In the genomic region with DNA sequence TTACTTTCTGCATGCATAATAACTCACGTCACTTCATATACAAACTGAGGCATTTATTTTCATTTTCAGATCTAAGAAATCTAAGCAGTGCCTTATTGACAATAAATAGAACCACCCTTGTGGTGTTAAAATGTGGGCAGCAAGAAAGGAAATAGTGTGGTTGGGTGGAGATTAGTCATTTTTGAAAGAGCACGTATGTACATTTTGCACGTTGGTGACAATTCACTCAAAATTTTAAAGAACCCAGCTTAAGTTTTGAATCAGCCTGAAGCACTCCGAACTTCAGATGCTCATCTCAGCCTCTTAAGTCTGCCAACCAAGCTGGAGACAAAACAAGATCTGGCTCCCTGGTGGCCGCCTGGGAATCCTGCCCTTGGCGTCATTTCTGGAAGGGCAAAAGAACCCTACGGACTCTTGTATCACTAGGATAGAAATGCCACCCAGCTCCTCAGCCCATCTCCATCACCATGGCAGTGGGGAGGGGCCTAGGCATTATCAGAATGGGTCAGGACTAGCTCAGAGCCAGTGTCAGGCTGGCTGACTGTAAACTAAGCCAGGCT, we compare ENCODE assay signal across 8 cellular contexts.
DNase-seq lines count a peak whose midpoint lies in the region; ATAC-seq and TF ChIP-seq lines count a peak whose summit lies in the region.

No MANE protein-coding gene starts in this region.

- no peak for TF ChIP-seq CTCF in neural progenitor cell (IDR thresholded peaks at IDR 0.05)

- H3K4me2 ChIP-seq in neural progenitor cell = no peak overlapping the region

- H2AFZ ChIP-seq in neural progenitor cell (replicated peaks) = no peak overlapping the region

- no peak overlapping the region for H3K4me3 Mint-ChIP-seq in neural progenitor cell

- H3K27me3 ChIP-seq in neural progenitor cell = no peaks in the 10 kb centered on the region

- H3K4me1 ChIP-seq in neural progenitor cell = no peaks in the 10 kb centered on the region

- no peak overlapping the region for H3K27ac ChIP-seq in neural progenitor cell

- peak; percentile 95 for ATAC-seq in GM21723 (IDR thresholded peaks at IDR 0.05; ENCODE audit: unreplicated experiment)

- no peaks in the 10 kb centered on the region for H3K79me2 ChIP-seq in neural progenitor cell (ENCODE audit: low read depth)

- no peaks in the 10 kb centered on the region for H3K9me3 ChIP-seq in neural progenitor cell (ENCODE audit: low read depth)

- no peaks in the 10 kb centered on the region for H3K36me3 ChIP-seq in neural progenitor cell

- H3K4me3 ChIP-seq in neural progenitor cell = no peak overlapping the region

- no peaks in the 10 kb centered on the region for H3K9me3 Mint-ChIP-seq in neural progenitor cell

- H4K20me1 ChIP-seq in neural progenitor cell (ENCODE audit: low read depth) = no peaks in the 10 kb centered on the region

- H3K9ac ChIP-seq in neural progenitor cell = no peak overlapping the region

- no peaks in the 10 kb centered on the region for H3F3A ChIP-seq in neural progenitor cell (ENCODE audit: low read depth)

- peaks cover 3% of the 10 kb centered on the region for H3K27me3 Mint-ChIP-seq in neural progenitor cell (ENCODE audit: insufficient read depth, low read depth)

- DNase-seq in GDM1 (lab: John Stamatoyannopoulos, UW) (peak; percentile 0), M059J (ENCODE audit: low read depth) (peak; percentile 67), mesenteric fat pad (ENCODE audit: low spot score) (no peak), NCI-H524 (lab: John Stamatoyannopoulos, UW) (no peak), neural progenitor cell (ENCODE audit: low spot score) (no peak)
- peak; percentile 82 for DNase-seq in activated effector memory CD4-positive, alpha-beta T cell treated with anti-CD3 and anti-CD28 coated beads, Interleukin-2, amount 50 U/mL, for 16 hours
- peak; percentile 12 to 27 (median 12) for DNase-seq in stimulated activated CD4-positive, alpha-beta T cell treated with anti-CD3 and anti-CD28 coated beads, TNF-alpha, amount 100 ng/mL, for 4 hours (ENCODE audit: low read depth in 3 of 3)

- no peaks in the 10 kb centered on the region for H3K36me3 Mint-ChIP-seq in neural progenitor cell

- H3K4me1 Mint-ChIP-seq in neural progenitor cell = no peaks in the 10 kb centered on the region

- no peak overlapping the region for H3K27ac Mint-ChIP-seq in neural progenitor cell

Comparison
In these comparisons a context has a peak if more than half of its experiments do, and no peak if none do; other contexts are left out.
1. DNase-seq: peak in GDM1 (single experiment), M059J (single experiment), activated effector memory CD4-positive, alpha-beta T cell treated with anti-CD3 and anti-CD28 coated beads, Interleukin-2, amount 50 U/mL, for 16 hours (single experiment) and stimulated activated CD4-positive, alpha-beta T cell treated with anti-CD3 and anti-CD28 coated beads, TNF-alpha, amount 100 ng/mL, for 4 hours (3 of 3); none in mesenteric fat pad (single experiment), NCI-H524 (0 of 2) and neural progenitor cell (single experiment).